ENCODE assay signal across 9 cellular contexts in genomic region chr2:208820289-208820688, GRCh38.
DNase-seq lines count a peak whose midpoint lies in the region; ATAC-seq and TF ChIP-seq lines count a peak whose summit lies in the region.
"Had no signal": no experiment of that assay in that cellular context is flagged by ENCODE, and none has a peak within 500 bp of the region (broad histone marks: within the 10 kb centered on the region; RNA-seq: fewer than 3 reads in every experiment).

No MANE protein-coding gene starts in this region.

- TF ChIP-seq CTCF in esophagus squamous epithelium (IDR thresholded peaks at IDR 0.05), result peak in 1 of 6 experiments; percentile 37

- H3K4me1 Mint-ChIP-seq in CD4-positive, alpha-beta memory T cell, result no peaks in the 10 kb centered on the region

- no peak for TF ChIP-seq POLR2A in esophagus squamous epithelium (IDR thresholded peaks at IDR 0.05)

- no peak overlapping the region for H3K4me3 ChIP-seq in CD4-positive, alpha-beta memory T cell (ENCODE audit: low read length in 2 of 2)
- no peak overlapping the region for H3K4me3 ChIP-seq in esophagus squamous epithelium
- H3K4me3 ChIP-seq: skin epidermis had no signal

- no peaks in the 10 kb centered on the region for H3K9me3 ChIP-seq in CD4-positive, alpha-beta memory T cell (ENCODE audit: control insufficient read depth in 1 of 2, low read length in 2 of 2)
- no peaks in the 10 kb centered on the region for H3K9me3 ChIP-seq in esophagus squamous epithelium

- no peak overlapping the region for H3K4me3 Mint-ChIP-seq in CD4-positive, alpha-beta memory T cell

- H3K27me3 Mint-ChIP-seq in CD4-positive, alpha-beta memory T cell, result no peaks in the 10 kb centered on the region

- H3K36me3 Mint-ChIP-seq in CD4-positive, alpha-beta memory T cell, result no peaks in the 10 kb centered on the region

- no peaks in the 10 kb centered on the region for H3K27me3 ChIP-seq in CD4-positive, alpha-beta memory T cell (ENCODE audit: insufficient read depth, low read length)
- no peaks in the 10 kb centered on the region for H3K27me3 ChIP-seq in esophagus squamous epithelium

- no peaks in the 10 kb centered on the region for H3K4me1 ChIP-seq in CD4-positive, alpha-beta memory T cell (ENCODE audit: insufficient read depth, low read length)
- H3K4me1 ChIP-seq in esophagus squamous epithelium, result no peaks in the 10 kb centered on the region

- intact Hi-C loops in CD4-positive, alpha-beta memory T cell (cut with micrococcal nuclease), result no loop called here
- intact Hi-C loops in esophagus squamous epithelium (cut with DNase I), result no loop called here

- POLR2A ChIA-PET in CD4-positive, alpha-beta memory T cell (lab: Charles Lee; ENCODE audit: partially characterized antibody), result no interaction called here

- H3K27ac Mint-ChIP-seq in CD4-positive, alpha-beta memory T cell, result no peak overlapping the region

- CTCF ChIA-PET in CD4-positive, alpha-beta memory T cell (lab: Charles Lee; ENCODE audit: partially characterized antibody), result no interaction called here

- H3K9me3 Mint-ChIP-seq in CD4-positive, alpha-beta memory T cell, result peaks cover 0 to 5% (median under 1%) of the 10 kb centered on the region in 8 donors

- ATAC-seq in GM18511 (IDR thresholded peaks at IDR 0.05; ENCODE audit: unreplicated experiment) (peak; percentile 93), HG02973 (IDR thresholded peaks at IDR 0.05; ENCODE audit: unreplicated experiment) (peak; percentile 79), HG03025 (IDR thresholded peaks at IDR 0.05; ENCODE audit: low FRiP score, unreplicated experiment) (no peak)

- H3K27ac ChIP-seq in CD4-positive, alpha-beta memory T cell (ENCODE audit: low read depth, low read length), result no peak overlapping the region
- no peak overlapping the region for H3K27ac ChIP-seq in esophagus squamous epithelium
- H3K27ac ChIP-seq: skin epidermis had no signal

- no peaks in the 10 kb centered on the region for H3K36me3 ChIP-seq in CD4-positive, alpha-beta memory T cell (ENCODE audit: insufficient read depth, low read length)
- no peaks in the 10 kb centered on the region for H3K36me3 ChIP-seq in esophagus squamous epithelium

- DNase-seq in NCI-H446 treated with DMSO at 0.1 percent for 48 hours (lab: John Stamatoyannopoulos, UW) (peak; percentile 58), glomerular visceral epithelial cell (ENCODE audit: extremely low spot score) (peak; percentile 8), esophagus squamous epithelium (lab: John Stamatoyannopoulos, UW) (no peak), iPS-NIHi11 (ENCODE audit: low spot score) (no peak)
- DNase-seq in CD4-positive, alpha-beta memory T cell, result no peak

Comparison
In these comparisons a context has a peak if more than half of its experiments do, and no peak if none do; other contexts are left out.
1. DNase-seq: peak in NCI-H446 treated with DMSO at 0.1 percent for 48 hours (single experiment) and glomerular visceral epithelial cell (single experiment); none in CD4-positive, alpha-beta memory T cell (0 of 5), esophagus squamous epithelium (single experiment) and iPS-NIHi11 (single experiment).